In the genomic region with DNA sequence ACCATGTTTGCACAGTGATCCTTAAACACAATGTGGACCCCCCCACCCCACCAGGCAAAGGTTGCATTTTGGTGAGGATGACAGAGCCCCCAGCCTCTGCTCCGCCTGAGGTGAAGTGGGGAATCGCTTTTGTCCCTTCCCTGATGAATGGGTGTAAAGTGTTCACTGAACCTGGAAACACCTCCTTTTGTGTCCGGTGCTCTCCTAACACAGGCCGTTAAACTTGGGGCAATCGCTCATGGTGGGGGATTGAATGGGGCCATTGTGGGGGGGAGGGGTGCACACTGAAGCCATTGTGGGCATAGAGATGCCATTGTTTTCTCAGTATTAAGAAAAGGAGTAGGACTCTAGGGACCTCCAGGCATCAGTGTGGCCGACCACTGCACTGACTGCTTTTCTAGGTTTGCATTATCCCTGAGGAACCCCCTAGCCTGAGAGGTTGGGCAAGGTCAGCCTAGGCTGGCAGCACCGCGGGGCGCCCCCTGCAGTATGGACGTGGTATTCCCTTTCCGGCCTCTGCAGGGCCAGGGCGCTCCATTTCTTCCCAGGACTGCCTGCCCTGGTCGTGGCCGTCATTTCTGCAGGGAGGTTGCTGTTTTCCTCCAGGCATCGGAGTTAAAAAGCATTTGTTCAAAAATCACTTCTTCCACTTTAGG, we compare ENCODE assay signal across 8 cellular contexts.
DNase-seq lines count a peak whose midpoint lies in the region; ATAC-seq and TF ChIP-seq lines count a peak whose summit lies in the region.

No MANE protein-coding gene starts in this region.

- CTCF ChIA-PET in HEK293T (lab: Yijun Ruan, JAX), result no interaction called here

- DNase-seq in 8988T (peak; percentile 28), HEK293T (ENCODE audit: extremely low spot score) (peak; percentile 77), heart right ventricle (peak in 1 of 2 donors; percentile 35), NCI-H2171 treated with DMSO at 0.1 percent for 48 hours (lab: John Stamatoyannopoulos, UW) (no peak)
- DNase-seq in activated CD4-positive, alpha-beta T cell treated with anti-CD3 and anti-CD28 coated beads, Interleukin-2, amount 50 U/mL, for 48 hours, result peak; percentile 40 to 52
- peak; percentile 31 to 56 for DNase-seq in stimulated activated effector memory CD8-positive, alpha-beta T cell treated with anti-CD3 and anti-CD28 coated beads, Interleukin-12 subunit alpha, Interleukin-12 subunit beta, amount 100 ng/mL, for 72 hours (ENCODE audit: low spot score in 2 of 2)

- no peak overlapping the region for H3K27ac Mint-ChIP-seq in stimulated activated effector memory CD8-positive, alpha-beta T cell treated with anti-CD3 and anti-CD28 coated beads, Interleukin-12 subunit alpha, Interleukin-12 subunit beta, amount 100 ng/mL, for 72 hours

- H3K36me3 Mint-ChIP-seq in stimulated activated effector memory CD8-positive, alpha-beta T cell treated with anti-CD3 and anti-CD28 coated beads, Interleukin-12 subunit alpha, Interleukin-12 subunit beta, amount 100 ng/mL, for 72 hours, result no peaks in the 10 kb centered on the region

- H3K9me3 Mint-ChIP-seq in stimulated activated effector memory CD8-positive, alpha-beta T cell treated with anti-CD3 and anti-CD28 coated beads, Interleukin-12 subunit alpha, Interleukin-12 subunit beta, amount 100 ng/mL, for 72 hours, result no peaks in the 10 kb centered on the region

- ATAC-seq in heart right ventricle (peak in 2 of 8 donors; percentile 29 to 33), HG03039 (IDR thresholded peaks at IDR 0.05; ENCODE audit: unreplicated experiment) (no peak), GM19324 (IDR thresholded peaks at IDR 0.05; ENCODE audit: low FRiP score, unreplicated experiment) (no peak)
- ATAC-seq in stimulated activated effector memory CD8-positive, alpha-beta T cell treated with anti-CD3 and anti-CD28 coated beads, Interleukin-12 subunit alpha, Interleukin-12 subunit beta, amount 100 ng/mL, for 72 hours, result no peak

- peaks cover 0 to 33% (median 7%) of the 10 kb centered on the region in 9 donors for H3K4me1 ChIP-seq in heart right ventricle

- H3K27ac ChIP-seq in heart right ventricle, result no peak overlapping the region

- intact Hi-C loops in heart right ventricle (cut with DNase I), result loop anchor here in 1 of 10 donors (5.0 kb wide), 1 partner anchor 386 kb away; no protein-coding TSS in a partner anchor

- peaks cover 3% of the 10 kb centered on the region for H3K4me1 Mint-ChIP-seq in stimulated activated effector memory CD8-positive, alpha-beta T cell treated with anti-CD3 and anti-CD28 coated beads, Interleukin-12 subunit alpha, Interleukin-12 subunit beta, amount 100 ng/mL, for 72 hours

- WGBS in heart right ventricle, 2 donors, result 74 to 78% methylated on average over 15 of the region's 15 CpGs

- H3K4me3 ChIP-seq in heart right ventricle, result no peak overlapping the region

- POLR2A ChIA-PET in HEK293T (lab: Yijun Ruan, JAX), result no interaction called here

- H3K27me3 ChIP-seq in heart right ventricle, result no peaks in the 10 kb centered on the region

- no peak overlapping the region for H3K4me3 Mint-ChIP-seq in stimulated activated effector memory CD8-positive, alpha-beta T cell treated with anti-CD3 and anti-CD28 coated beads, Interleukin-12 subunit alpha, Interleukin-12 subunit beta, amount 100 ng/mL, for 72 hours

- no peaks in the 10 kb centered on the region for H3K36me3 ChIP-seq in heart right ventricle

- TF ChIP-seq CTCF in heart right ventricle (IDR thresholded peaks at IDR 0.05), result peak in 8 of 9 donors; percentile 29 to 64 (median 51)

- no peaks in the 10 kb centered on the region for H3K9me3 ChIP-seq in heart right ventricle

TF ChIP-seq in HEK293T, 16 proteins besides CTCF, POLR2A, EP300 and RAD21:
- TF ChIP-seq SP1 (IDR thresholded peaks at IDR 0.05), result no peak
TF ChIP-seq in HEK293T: peak in this region for 0.
